In the genomic region with DNA sequence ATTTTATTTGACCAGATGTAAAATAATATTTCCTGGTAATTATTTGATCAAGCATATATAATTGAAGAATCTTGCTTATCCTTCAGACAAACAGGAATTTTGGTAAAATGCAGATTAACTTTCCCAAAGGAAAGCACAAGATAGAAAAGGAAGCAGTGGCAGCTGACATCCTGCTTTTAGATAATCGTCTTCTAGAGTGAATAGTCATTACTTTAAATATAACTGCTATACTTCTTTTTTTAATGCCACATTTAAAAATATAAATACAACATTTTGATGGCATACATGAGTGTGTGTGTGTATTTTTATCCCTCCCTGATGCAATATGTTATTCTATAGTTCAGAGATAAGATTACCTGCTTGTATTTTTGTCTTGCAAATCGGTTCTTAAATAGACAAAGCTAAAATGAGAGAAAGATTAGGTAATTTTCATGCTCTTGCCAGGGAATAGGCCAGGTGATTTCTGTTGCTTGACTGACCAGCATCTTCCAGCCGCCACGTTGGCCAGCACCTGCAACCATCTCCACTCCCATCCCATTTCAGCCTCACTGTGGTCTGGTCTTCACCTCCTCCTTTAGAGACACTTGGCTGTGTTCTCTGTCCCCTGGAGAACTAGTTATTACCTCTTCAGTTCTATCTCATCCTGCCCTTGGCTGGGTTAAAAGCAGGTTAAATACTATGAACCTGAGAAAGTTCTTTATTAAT, we compare ENCODE assay signal across 20 cellular contexts. TPM values are rescaled to one million over a fixed set of nuclear protein-coding genes. Genes with fewer than 3 reads are reported as not detected.
DNase-seq lines count a peak whose midpoint lies in the region; ATAC-seq and TF ChIP-seq lines count a peak whose summit lies in the region.
"Had no signal": no experiment of that assay in that cellular context is flagged by ENCODE, and none has a peak within 500 bp of the region (broad histone marks: within the 10 kb centered on the region; RNA-seq: fewer than 3 reads in every experiment).

No MANE protein-coding gene starts in this region.

- no peak overlapping the region; the same call in 1 of the 2 replicates for H3K14ac ChIP-seq in H9 (ENCODE audit: insufficient read depth, low read length)

- no peak overlapping the region for H3K4me3 ChIP-seq in CD4-positive, alpha-beta memory T cell (ENCODE audit: low read length in 2 of 2)
- H3K4me3 ChIP-seq in left ventricle myocardium inferior (peak overlapping the region; percentile 57), neural cell (ENCODE audit: low read length) (no peak overlapping the region)
- H3K4me3 ChIP-seq: skin epidermis had no signal

- peaks cover 5% of the 10 kb centered on the region for H3K36me3 ChIP-seq in CD4-positive, alpha-beta memory T cell (ENCODE audit: insufficient read depth, low read length)
- H3K36me3 ChIP-seq in left ventricle myocardium inferior (no peaks in the 10 kb centered on the region), neural cell (ENCODE audit: insufficient read depth, low read length) (no peaks in the 10 kb centered on the region)

- H3K36me3 Mint-ChIP-seq in CD4-positive, alpha-beta memory T cell: peaks cover 48% of the 10 kb centered on the region in 2 donors
- peaks cover 0 to 1% (median 0%) of the 10 kb centered on the region in 3 experiments; a peak in 1 of 7 replicates for H3K36me3 Mint-ChIP-seq in H9 (ENCODE audit: insufficient read depth in 1 of 3, low read depth in 3 of 3)

- H3K4me1 Mint-ChIP-seq in CD4-positive, alpha-beta memory T cell: peaks cover 48 to 81% (median 59%) of the 10 kb centered on the region in 4 donors
- peaks cover 6 to 11% of the 10 kb centered on the region in 2 experiments; a peak in 3 of 4 replicates for H3K4me1 Mint-ChIP-seq in H9

- H2BK5ac ChIP-seq in H9 (ENCODE audit: insufficient read length, low read length): no peak overlapping the region

- no peak for DNase-seq in CD4-positive, alpha-beta memory T cell
- DNase-seq in H9: no peak
- no peak for DNase-seq in left ventricle myocardium inferior
- no peak for DNase-seq in occipital lobe (lab: John Stamatoyannopoulos, UW)
- DNase-seq in OCI-M2 (lab: John Stamatoyannopoulos, UW; ENCODE audit: unreplicated experiment): no peak
- DNase-seq: activated CD4-positive, CD25-positive, alpha-beta regulatory T cell; activated naive CD4-positive, alpha-beta T cell; AML-193; KBM-7; NCI-H1048; NCI-H2029 treated with DMSO at 0.1 percent for 48 hours; NCI-H524; nucleus accumbens; stimulated activated CD4-positive, alpha-beta T cell treated with anti-CD3 and anti-CD28 coated beads, Interleukin-4, amount 100 ng/mL, for 4 hours; stimulated activated CD8-positive, alpha-beta memory T cell treated with anti-CD3 and anti-CD28 coated beads, Interleukin-4, amount 100 ng/mL, for 48 hours had no signal

- H3K27ac Mint-ChIP-seq in CD4-positive, alpha-beta memory T cell: peak overlapping the region in 6 of 7 donors; percentile 3 to 91 (median 50)
- peak overlapping the region in 2 of 3 experiments; percentile 1 to 69; a peak in 2 of 7 replicates for H3K27ac Mint-ChIP-seq in H9
- H3K27ac Mint-ChIP-seq: T-helper 2 cell treated with Interferon-gamma antibody and Interleukin-4, amounts not matched to agents 5 μg/mL and 100 μg/mL, for 36 hours had no signal

- no peak overlapping the region for H3K23ac ChIP-seq in H9 (ENCODE audit: insufficient read length, low read depth, low read length)

- peak overlapping the region in 7 of 8 donors; percentile 16 to 70 (median 47) for H3K4me3 Mint-ChIP-seq in CD4-positive, alpha-beta memory T cell
- no peak overlapping the region for H3K4me3 Mint-ChIP-seq in H9
- H3K4me3 Mint-ChIP-seq: T-helper 2 cell treated with Interferon-gamma antibody and Interleukin-4, amounts not matched to agents 5 μg/mL and 100 μg/mL, for 36 hours had no signal

- H4K20me1 ChIP-seq in H9 (ENCODE audit: control insufficient read depth, insufficient read depth, insufficient read length): no peaks in the 10 kb centered on the region
- no peaks in the 10 kb centered on the region for H4K20me1 ChIP-seq in neural cell (ENCODE audit: insufficient read depth)

- H3K27ac ChIP-seq in CD4-positive, alpha-beta memory T cell (ENCODE audit: low read depth, low read length): no peak overlapping the region
- H3K27ac ChIP-seq in H9 (ENCODE audit: insufficient read length, low read depth, low read length): no peak overlapping the region
- peak overlapping the region; percentile 78 for H3K27ac ChIP-seq in left ventricle myocardium inferior (replicated peaks)
- H3K27ac ChIP-seq in neural cell (ENCODE audit: low read length): no peak overlapping the region

- CTCF ChIA-PET in CD4-positive, alpha-beta memory T cell (lab: Charles Lee; ENCODE audit: partially characterized antibody): no interaction called here

- ATAC-seq in GM19328 (IDR thresholded peaks at IDR 0.05; ENCODE audit: unreplicated experiment) (no peak), HG03175 (IDR thresholded peaks at IDR 0.05; ENCODE audit: unreplicated experiment) (no peak)

- H2BK120ac ChIP-seq in H9 (ENCODE audit: low read depth, low read length, poor library complexity, severe bottlenecking): no peak overlapping the region

- H3K27me3 ChIP-seq in CD4-positive, alpha-beta memory T cell (ENCODE audit: insufficient read depth, low read length): no peaks in the 10 kb centered on the region
- no peaks in the 10 kb centered on the region for H3K27me3 ChIP-seq in H9 (ENCODE audit: insufficient read depth, low read length)
- no peaks in the 10 kb centered on the region for H3K27me3 ChIP-seq in left ventricle myocardium inferior (ENCODE audit: low read depth)
- H3K27me3 ChIP-seq in neural cell (ENCODE audit: insufficient read depth, low read depth, low read length): no peaks in the 10 kb centered on the region

- WGBS in H9 (ENCODE audit: extremely low coverage, insufficient read length, low lambda C conversion rate): no CpG with 5 or more reads among the region's 4 CpGs

- H4K8ac ChIP-seq in H9 (replicated peaks; ENCODE audit: insufficient read length, low read depth, low read length): no peak overlapping the region

- POLR2A ChIA-PET in CD4-positive, alpha-beta memory T cell (lab: Charles Lee; ENCODE audit: partially characterized antibody): no interaction called here

- no peak overlapping the region for H2BK15ac ChIP-seq in H9 (ENCODE audit: low read depth, low read length)

- H3K9me2 ChIP-seq in neural cell (ENCODE audit: insufficient read depth, low read length): no peaks in the 10 kb centered on the region

- no peak for TF ChIP-seq RAD21 in neural cell (conservative IDR thresholded peaks at IDR 0.05)

- no peak overlapping the region for H3K4ac ChIP-seq in H9 (ENCODE audit: low read depth, low read length)

- peaks cover 3% of the 10 kb centered on the region for H3F3A ChIP-seq in neural cell (ENCODE audit: insufficient read depth, low read length, poor library complexity, severe bottlenecking)

- no peak overlapping the region for H3T11ph ChIP-seq in H9 (ENCODE audit: low read length)

- H3K4me2 ChIP-seq in H9 (ENCODE audit: insufficient read depth, insufficient read length, low read length) (no peak overlapping the region), neural cell (ENCODE audit: low read length) (peak overlapping the region; percentile 15)

- H2AFZ ChIP-seq in H9 (ENCODE audit: low read length) (no peak overlapping the region), neural cell (ENCODE audit: low read depth, low read length) (no peak overlapping the region)

- H3K9ac ChIP-seq in H9 (ENCODE audit: extremely low read depth, insufficient read length, low read length) (no peak overlapping the region), neural cell (ENCODE audit: low read length) (no peak overlapping the region)

- H3K18ac ChIP-seq in H9 (ENCODE audit: insufficient read length, low read depth, low read length): no peak overlapping the region

- H3K9me3 ChIP-seq in CD4-positive, alpha-beta memory T cell (ENCODE audit: control insufficient read depth in 1 of 2, low read length in 2 of 2): no peaks in the 10 kb centered on the region
- H3K9me3 ChIP-seq in H9 (ENCODE audit: control insufficient read depth, low read depth, low read length) (no peaks in the 10 kb centered on the region), left ventricle myocardium inferior (replicated peaks) (no peaks in the 10 kb centered on the region), neural cell (ENCODE audit: low read length) (no peaks in the 10 kb centered on the region)

- no peaks in the 10 kb centered on the region for H3K27me3 Mint-ChIP-seq in CD4-positive, alpha-beta memory T cell
- H3K27me3 Mint-ChIP-seq in H9 (ENCODE audit: low read depth): no peaks in the 10 kb centered on the region

- H2BK12ac ChIP-seq in H9 (ENCODE audit: insufficient read length, low read depth, low read length): no peak overlapping the region

- peaks cover 65% of the 10 kb centered on the region for H3K4me1 ChIP-seq in CD4-positive, alpha-beta memory T cell (ENCODE audit: insufficient read depth, low read length)
- peaks cover 4% of the 10 kb centered on the region for H3K4me1 ChIP-seq in H9 (ENCODE audit: insufficient read depth, low read length)
- peaks cover 69% of the 10 kb centered on the region for H3K4me1 ChIP-seq in left ventricle myocardium inferior

- no peaks in the 10 kb centered on the region for H3K9me3 Mint-ChIP-seq in CD4-positive, alpha-beta memory T cell
- H3K9me3 Mint-ChIP-seq in H9: no peaks in the 10 kb centered on the region
- H3K9me3 Mint-ChIP-seq: T-helper 2 cell treated with Interferon-gamma antibody and Interleukin-4, amounts not matched to agents 5 μg/mL and 100 μg/mL, for 36 hours had no signal

- H3K79me1 ChIP-seq in H9 (ENCODE audit: insufficient read depth, low read depth, low read length, poor library complexity, severe bottlenecking): no peaks in the 10 kb centered on the region

- no peak overlapping the region for H2AK5ac ChIP-seq in H9 (ENCODE audit: insufficient read length, low read length)

- H3K79me2 ChIP-seq in H9 (ENCODE audit: insufficient read depth, low read length) (no peaks in the 10 kb centered on the region), neural cell (replicated peaks; ENCODE audit: insufficient read depth, low read length) (no peaks in the 10 kb centered on the region)

- no peak overlapping the region for H4K5ac ChIP-seq in H9 (ENCODE audit: insufficient read length, low read depth, low read length)

- H3K23me2 ChIP-seq in H9 (ENCODE audit: insufficient read length, low read depth, low read length, poor library complexity, severe bottlenecking): no peaks in the 10 kb centered on the region

- H3K56ac ChIP-seq in H9 (ENCODE audit: insufficient read length, low read depth, low read length): no peak overlapping the region

- no peak for TF ChIP-seq EP300 in neural cell (conservative IDR thresholded peaks at IDR 0.05; ENCODE audit: poor library complexity, severe bottlenecking)

- H4K91ac ChIP-seq in H9 (ENCODE audit: insufficient read length, low read depth, low read length): no peak overlapping the region

- no peak overlapping the region for H2BK20ac ChIP-seq in H9 (ENCODE audit: low read depth, low read length, poor library complexity, severe bottlenecking)

- intact Hi-C loops in CD4-positive, alpha-beta memory T cell (cut with micrococcal nuclease): loop anchor here (1.0 to 2.0 kb wide), 2 partner anchors 10 to 19 kb away; no protein-coding TSS in a partner anchor
- intact Hi-C loops in left ventricle myocardium inferior (cut with micrococcal nuclease): loop anchor here (10.0 kb wide), 1 partner anchor 55 kb away; the partner anchor contains the start of gene MDFIC

- TF ChIP-seq CTCF in H9 (conservative IDR thresholded peaks at IDR 0.05): no peak
- TF ChIP-seq CTCF in left ventricle myocardium inferior (IDR thresholded peaks at IDR 0.05; ENCODE audit: borderline replicate concordance): no peak
- TF ChIP-seq CTCF in neural cell (IDR thresholded peaks at IDR 0.05; ENCODE audit: poor library complexity, severe bottlenecking): no peak

RNA-seq across cellular contexts. Expression of gene MDFIC, which starts 58.1 kb away (rescaled TPM):
- total RNA-seq in CD4-positive, alpha-beta memory T cell: 10 to 100 TPM; 68.1 to 78.0 TPM
- 100 to 1,000 TPM; 180 to 194 TPM for polyA plus RNA-seq in CD4-positive, alpha-beta memory T cell
- total RNA-seq in H9 (2021) (2.0 and 2.1 TPM in 2 replicates), left ventricle myocardium inferior (26.5 TPM), occipital lobe (7.0 TPM)
- polyA plus RNA-seq in neural cell: 0.85 and 5.0 TPM in 2 replicates
- 0.69 and 0.97 TPM in 2 replicates for polyA minus RNA-seq in neural cell

Comparison
In these comparisons a context has a peak if more than half of its experiments do, and no peak if none do; other contexts are left out.
1. H3K4me3 Mint-ChIP-seq: peak in CD4-positive, alpha-beta memory T cell (7 of 8); none in H9 (0 of 2).